In genomic region chr15:64466408-64467116, GRCh38 we compare ENCODE assay signal across 13 cellular contexts. TPM values are rescaled to one million over a fixed set of nuclear protein-coding genes. Genes with fewer than 3 reads are reported as not detected.
A peak's percentile ranks its signal among the peaks of the same experiment; 100 is the strongest.
DNase-seq lines count a peak whose midpoint lies in the region; ATAC-seq and TF ChIP-seq lines count a peak whose summit lies in the region.
"Had no signal": no experiment of that assay in that cellular context is flagged by ENCODE, and none has a peak within 500 bp of the region (broad histone marks: within the 10 kb centered on the region; RNA-seq: fewer than 3 reads in every experiment).

No MANE protein-coding gene starts in this region.

- H3K36me3 ChIP-seq in breast epithelium (no peaks in the 10 kb centered on the region), thyroid gland (no peaks in the 10 kb centered on the region)

- H3K27ac ChIP-seq in breast epithelium (no peak overlapping the region), thyroid gland (peak overlapping the region in 2 of 3 donors; percentile 11 to 30)
- H3K27ac ChIP-seq: heart left ventricle had no signal

- H3K4me3 Mint-ChIP-seq in MCF 10A (ENCODE audit: unreplicated experiment) = no peak overlapping the region
- H3K4me3 Mint-ChIP-seq in T-helper 17 cell = peak overlapping the region; percentile 64

- CTCF ChIA-PET in MCF 10A (lab: Yijun Ruan, JAX) = interaction anchor here (0.8 kb wide), 1 partner anchor 261 kb away, joined by 3 read pairs; no protein-coding TSS in a partner anchor

- no peaks in the 10 kb centered on the region for H3K9me3 Mint-ChIP-seq in MCF 10A (ENCODE audit: unreplicated experiment)

- H3K27ac Mint-ChIP-seq in MCF 10A (ENCODE audit: low read depth, unreplicated experiment) = peak overlapping the region; percentile 18
- H3K27ac Mint-ChIP-seq in T-helper 17 cell = peak overlapping the region; percentile 82

- in situ Hi-C loops in GM13977 (cut with MboI; ENCODE audit: low pct_unique_long_range_greater_than_20kb, low sequenced_read_pairs, unreplicated experiment) = no loop called here

- BruUV-seq in MCF 10A (replicated peaks; lab: Mats Ljungman, UMichigan) = no TSS peak

- H3K9me3 ChIP-seq in breast epithelium (no peaks in the 10 kb centered on the region), T-helper 17 cell (ENCODE audit: control insufficient read depth, low read length, poor library complexity, severe bottlenecking) (no peaks in the 10 kb centered on the region), thyroid gland (no peaks in the 10 kb centered on the region)
- H3K9me3 ChIP-seq: heart left ventricle had no signal

- H3K27me3 ChIP-seq in breast epithelium (no peaks in the 10 kb centered on the region), thyroid gland (no peaks in the 10 kb centered on the region)
- H3K27me3 ChIP-seq: heart left ventricle had no signal

- H3K4me3 ChIP-seq in breast epithelium (no peak overlapping the region), thyroid gland (replicated peaks in 1 of 3) (no peak overlapping the region)
- H3K4me3 ChIP-seq: heart left ventricle had no signal

- ATAC-seq in T-helper 17 cell = no peak
- no peak for ATAC-seq in HG03095 (IDR thresholded peaks at IDR 0.05; ENCODE audit: unreplicated experiment)
- no peak for ATAC-seq in GM18505 (IDR thresholded peaks at IDR 0.05; ENCODE audit: unreplicated experiment)
- ATAC-seq: heart left ventricle had no signal

- intact Hi-C loops in MCF 10A (cut with micrococcal nuclease) (no loop called here), breast epithelium (cut with DNase I; ENCODE audit: low total_unique reads) (no loop called here), thyroid gland (cut with DNase I) (no loop called here)

- TF ChIP-seq POLR2A in breast epithelium (IDR thresholded peaks at IDR 0.05) (no peak), thyroid gland (IDR thresholded peaks at IDR 0.05) (no peak), GM18505 (IDR thresholded peaks at IDR 0.05; ENCODE audit: borderline replicate concordance, extremely low read depth, insufficient read depth, insufficient read length) (no peak)

- POLR2A ChIA-PET in MCF 10A (lab: Yijun Ruan, JAX) = interaction anchor here (0.7 to 1.1 kb wide), 2 partner anchors 16 to 138 kb away, joined by 4 to 5 read pairs; no protein-coding TSS in a partner anchor

- H3K27me3 Mint-ChIP-seq in MCF 10A (ENCODE audit: insufficient read depth, unreplicated experiment) = no peaks in the 10 kb centered on the region
- H3K27me3 Mint-ChIP-seq in T-helper 17 cell = no peaks in the 10 kb centered on the region

- TF ChIP-seq CTCF in MCF 10A (IDR thresholded peaks at IDR 0.05; ENCODE audit: unreplicated experiment) (no peak), breast epithelium (IDR thresholded peaks at IDR 0.05) (no peak), thyroid gland (IDR thresholded peaks at IDR 0.05) (no peak), GM13977 (IDR thresholded peaks at IDR 0.05; ENCODE audit: extremely low read depth, insufficient read depth, missing control alignments) (no peak)

- peaks cover 22% of the 10 kb centered on the region for H3K4me1 Mint-ChIP-seq in MCF 10A (ENCODE audit: insufficient read depth, unreplicated experiment)
- H3K4me1 Mint-ChIP-seq in T-helper 17 cell = peaks cover 40% of the 10 kb centered on the region

- H3K36me3 Mint-ChIP-seq in MCF 10A (ENCODE audit: insufficient read depth, unreplicated experiment) = peaks cover 29% of the 10 kb centered on the region
- peaks cover 2% of the 10 kb centered on the region for H3K36me3 Mint-ChIP-seq in T-helper 17 cell (ENCODE audit: low read depth)

- WGBS in thyroid gland, 2 donors = 42 to 55% methylated on average over 4 of the region's 4 CpGs

- H3K4me1 ChIP-seq in breast epithelium (peaks cover 3 to 8% of the 10 kb centered on the region in 2 donors), thyroid gland (peaks cover 36 to 61% of the 10 kb centered on the region in 2 donors)

- no peak for DNase-seq in MCF 10A (ENCODE audit: unreplicated experiment)
- DNase-seq in breast epithelium (ENCODE audit: low spot score in 2 of 2) = no peak
- no peak for DNase-seq in T-helper 17 cell
- DNase-seq in iPS-NIHi7 (ENCODE audit: extremely low spot score) = peak; percentile 16
- no peak for DNase-seq in thyroid gland
- DNase-seq in GM13977 (ENCODE audit: low spot score) = no peak
- DNase-seq: activated CD8-positive, alpha-beta memory T cell treated with anti-CD3 and anti-CD28 coated beads, Interleukin-2, amount 50 U/mL, for 4 hours; GF-D8; heart left ventricle; posterior cingulate gyrus; stimulated activated CD4-positive, alpha-beta T cell treated with anti-CD3 and anti-CD28 coated beads, Interleukin-1b, Interleukin-23, amount 100 ng/mL, for 48 hours had no signal

RNA-seq across cellular contexts. Expression of gene ZNF609, which starts 6.2 kb away (rescaled TPM):
- total RNA-seq in MCF 10A (2022) = 45.0 and 49.0 TPM in 2 replicates
- 10 to 100 TPM; 22.9 to 32.1 (median 29.2) TPM for total RNA-seq in breast epithelium
- 10 to 100 TPM; 37.6 to 43.2 TPM for total RNA-seq in T-helper 17 cell
- 10 to 100 TPM; 25.2 to 45.5 (median 32.6) TPM for total RNA-seq in thyroid gland

Comparison
In these comparisons a context has a peak if more than half of its experiments do, and no peak if none do; other contexts are left out.
1. H3K27ac ChIP-seq: peak in thyroid gland (2 of 3); none in breast epithelium (0 of 2).